In the genomic region with DNA sequence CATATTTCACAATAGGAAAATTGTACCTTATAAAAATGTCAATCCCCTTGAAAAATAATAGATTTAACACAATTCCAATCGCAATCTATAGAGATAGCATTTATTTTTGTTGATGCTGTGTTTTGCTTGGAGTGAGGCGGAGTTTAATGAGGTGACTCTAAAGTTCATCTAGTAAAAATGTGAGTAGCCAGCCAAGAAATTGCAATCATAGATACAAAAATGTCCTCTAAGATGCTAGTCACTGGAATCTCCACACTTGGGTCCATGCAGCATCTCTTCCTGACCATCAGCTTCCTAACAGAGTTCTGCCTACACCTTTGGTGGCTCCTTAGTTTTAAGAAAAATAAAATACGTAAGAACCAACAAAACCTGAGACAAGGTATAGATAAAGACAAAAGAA, we compare ENCODE assay signal across 15 cellular contexts. TPM values are rescaled to one million over a fixed set of nuclear protein-coding genes. Genes with fewer than 3 reads are reported as not detected.
"Had no signal": no experiment of that assay in that cellular context is flagged by ENCODE, and none has a peak within 500 bp of the region (broad histone marks: within the 10 kb centered on the region; RNA-seq: fewer than 3 reads in every experiment).

No MANE protein-coding gene starts in this region.

- H3K27ac ChIP-seq: dorsolateral prefrontal cortex, neutrophil, psoas muscle had no signal

- H3K27ac Mint-ChIP-seq: activated CD8-positive, alpha-beta memory T cell treated with anti-CD3 and anti-CD28 coated beads, Interleukin-2, amount 10 ng/mL, durations not matched to agents 7 days and 5 days; activated naive CD8-positive, alpha-beta T cell had no signal

- H3K36me3 ChIP-seq: gastroesophageal sphincter, neutrophil had no signal

- H3K9me3 Mint-ChIP-seq: activated T-cell treated with anti-CD3 and anti-CD28 coated beads, Interleukin-2, amount 50 U/mL, for 4 hours; type B pancreatic cell had no signal

- DNase-seq: activated CD8-positive, alpha-beta memory T cell treated with anti-CD3 and anti-CD28 coated beads, Interleukin-2, amount 10 ng/mL, durations not matched to agents 7 days and 5 days; activated effector memory CD4-positive, alpha-beta T cell treated with anti-CD3 and anti-CD28 coated beads, Interleukin-2, amount 50 U/mL, for 16 hours; activated T-cell treated with anti-CD3 and anti-CD28 coated beads, Interleukin-2, amount 50 U/mL, for 4 hours; anterior cingulate cortex; cerebellar nuclear complex; dorsolateral prefrontal cortex; left ventricle myocardium superior; psoas muscle; stimulated activated CD4-positive, alpha-beta T cell treated with anti-CD3 and anti-CD28 coated beads, Interleukin-12 subunit alpha, Interleukin-12 subunit beta, amount 100 ng/mL, for 4 hours; stimulated activated naive CD4-positive, alpha-beta T cell had no signal

- H3K4me1 ChIP-seq: psoas muscle had no signal

- H3K27me3 ChIP-seq: dorsolateral prefrontal cortex, gastroesophageal sphincter, neutrophil had no signal

- H3K27me3 Mint-ChIP-seq: activated CD8-positive, alpha-beta memory T cell treated with anti-CD3 and anti-CD28 coated beads, Interleukin-2, amount 10 ng/mL, durations not matched to agents 7 days and 5 days; type B pancreatic cell had no signal

- H3K4me3 ChIP-seq: dorsolateral prefrontal cortex, gastroesophageal sphincter, psoas muscle had no signal

- H3K36me3 Mint-ChIP-seq: activated CD8-positive, alpha-beta memory T cell treated with anti-CD3 and anti-CD28 coated beads, Interleukin-2, amount 10 ng/mL, durations not matched to agents 7 days and 5 days; activated naive CD8-positive, alpha-beta T cell had no signal

- H3K4me3 Mint-ChIP-seq: activated CD8-positive, alpha-beta memory T cell treated with anti-CD3 and anti-CD28 coated beads, Interleukin-2, amount 10 ng/mL, durations not matched to agents 7 days and 5 days; activated naive CD8-positive, alpha-beta T cell; activated T-cell treated with anti-CD3 and anti-CD28 coated beads, Interleukin-2, amount 50 U/mL, for 4 hours had no signal

- H3K9me3 ChIP-seq: gastroesophageal sphincter, neutrophil, psoas muscle had no signal

RNA-seq across cellular contexts. Expression of gene GLI3, which starts 44.9 kb away (rescaled TPM):
- total RNA-seq: T-helper 2 cell treated with Interferon-gamma antibody and Interleukin-4, amounts not matched to agents 100 ng/mL and 5 ng/mL, for 36 hours had no signal
